9 cellular contexts compared by ENCODE assay signal in genomic region chr10:114925675-114926204, GRCh38. TPM values are rescaled to one million over a fixed set of nuclear protein-coding genes. Genes with fewer than 3 reads are reported as not detected.
DNase-seq lines count a peak whose midpoint lies in the region; ATAC-seq and TF ChIP-seq lines count a peak whose summit lies in the region.
"Had no signal": no experiment of that assay in that cellular context is flagged by ENCODE, and none has a peak within 500 bp of the region (broad histone marks: within the 10 kb centered on the region; RNA-seq: fewer than 3 reads in every experiment).

No MANE protein-coding gene starts in this region.

- no peak for TF ChIP-seq POLR2A in esophagus muscularis mucosa (IDR thresholded peaks at IDR 0.05; ENCODE audit: low read depth)

- in situ Hi-C loops in SK-MEL-5 (cut with HindIII; ENCODE audit: low pct_unique_long_range_greater_than_20kb, low sequenced_read_pairs) = no loop called here

- no peak for TF ChIP-seq EP300 in esophagus muscularis mucosa (IDR thresholded peaks at IDR 0.05)

- no peak overlapping the region for H3K4me3 ChIP-seq in esophagus muscularis mucosa

- peak; percentile 84 for ATAC-seq in HG02870 (IDR thresholded peaks at IDR 0.05; ENCODE audit: unreplicated experiment)

- WGBS in esophagus muscularis mucosa = 58% methylated on average over 2 of the region's 2 CpGs

- H3K4me1 ChIP-seq in esophagus muscularis mucosa = peaks cover 0 to 6% (median 0%) of the 10 kb centered on the region in 4 donors

- DNase-seq in activated T-cell treated with anti-CD3 and anti-CD28 coated beads for 48 hours (ENCODE audit: low read depth) = peak; percentile 27
- DNase-seq in activated T-cell treated with anti-CD3 and anti-CD28 coated beads, Interleukin-2, amount 50 U/mL, for 1 hour = no peak
- peak; percentile 22 for DNase-seq in SK-MEL-5 (ENCODE audit: low read depth, low spot score)
- DNase-seq in islet precursor cell = peak; percentile 59
- no peak for DNase-seq in amniotic stem cell (lab: John Stamatoyannopoulos, UW)
- no peak for DNase-seq in stimulated activated naive CD4-positive, alpha-beta T cell (lab: John Stamatoyannopoulos, UW)
- no peak for DNase-seq in esophagus muscularis mucosa (ENCODE audit: extremely low spot score)

- intact Hi-C loops in esophagus muscularis mucosa (cut with DNase I) = no loop called here

- H3K27me3 ChIP-seq in esophagus muscularis mucosa = no peaks in the 10 kb centered on the region

- no peak for TF ChIP-seq CTCF in esophagus muscularis mucosa (IDR thresholded peaks at IDR 0.05)

- no peak overlapping the region for H3K27ac ChIP-seq in esophagus muscularis mucosa (replicated peaks in 1 of 4)
- H3K27ac ChIP-seq: C4-2B had no signal

- H3K9me3 ChIP-seq in esophagus muscularis mucosa = no peaks in the 10 kb centered on the region

- H3K36me3 ChIP-seq in esophagus muscularis mucosa = no peaks in the 10 kb centered on the region

RNA-seq across cellular contexts. Expression of gene TRUB1, which starts 12.3 kb away (rescaled TPM):
- total RNA-seq in SK-MEL-5 (2014; rRNA removed; shearing (Covaris generic)) = 37.0 and 39.4 TPM in 2 replicates
- polyA plus RNA-seq in SK-MEL-5 (2015; cell fraction: cytosol; rRNA removed) = 18.2 and 26.2 TPM in 2 replicates
- 26.5 and 36.8 TPM in 2 replicates for polyA plus RNA-seq in SK-MEL-5 (2015; cell fraction: nucleus; rRNA removed)
- total RNA-seq in esophagus muscularis mucosa = 10 to 100 TPM in 2 of 4 donors, 1 to 10 TPM in 2; 8.6 to 11.6 (median 10.0) TPM

Comparison
In these comparisons a context has a peak if more than half of its experiments do, and no peak if none do; other contexts are left out.
1. DNase-seq: peak in activated T-cell treated with anti-CD3 and anti-CD28 coated beads for 48 hours (single experiment), SK-MEL-5 (single experiment) and islet precursor cell (single experiment); none in activated T-cell treated with anti-CD3 and anti-CD28 coated beads, Interleukin-2, amount 50 U/mL, for 1 hour (single experiment), amniotic stem cell (single experiment), stimulated activated naive CD4-positive, alpha-beta T cell (0 of 6) and esophagus muscularis mucosa (single experiment).